Comparison of ENCODE assay signal across 31 cellular contexts in the genomic region with DNA sequence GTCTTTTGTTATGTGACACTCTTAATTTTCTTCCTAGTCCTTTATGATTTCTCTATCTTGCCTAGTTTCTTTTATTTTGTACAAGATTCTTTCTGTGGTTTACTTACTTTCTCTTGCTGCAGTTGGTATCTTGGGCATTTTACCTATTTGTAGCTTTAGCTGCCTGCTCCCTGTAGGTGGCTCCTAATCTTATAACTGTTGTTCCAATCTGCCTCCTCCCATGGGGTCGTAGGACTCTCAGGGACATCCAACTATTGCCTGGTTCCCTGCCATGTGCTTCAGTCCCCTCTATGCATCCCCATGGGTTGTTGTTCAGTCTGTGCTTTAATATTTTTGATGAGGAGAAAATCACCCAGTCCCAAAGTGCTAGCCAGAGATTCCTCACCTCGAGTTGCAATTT. TPM values are rescaled to one million over a fixed set of nuclear protein-coding genes. Genes with fewer than 3 reads are reported as not detected.
DNase-seq lines count a peak whose midpoint lies in the region; TF ChIP-seq lines count a peak whose summit lies in the region.
"Had no signal": no experiment of that assay in that cellular context is flagged by ENCODE, and none has a peak within 500 bp of the region (broad histone marks: within the 10 kb centered on the region; RNA-seq: fewer than 3 reads in every experiment).

No MANE protein-coding gene starts in this region.

- H3K14ac ChIP-seq in trophoblast cell (ENCODE audit: low read length) = no peak overlapping the region

- no peaks in the 10 kb centered on the region for H3K36me3 ChIP-seq in breast epithelium
- peaks cover 0 to 4% of the 10 kb centered on the region in 2 experiments for H3K36me3 ChIP-seq in trophoblast cell (ENCODE audit: control insufficient read depth in 1 of 2, insufficient read depth in 2 of 2, low read length in 2 of 2)
- H3K36me3 ChIP-seq: BE2C, SJCRH30 had no signal

- no CpG with 5 or more reads among the region's 2 CpGs for WGBS in trophoblast cell (ENCODE audit: extremely low coverage, insufficient coverage, insufficient read length)

- DNase-seq in MCF 10A (ENCODE audit: unreplicated experiment) (no peak), breast epithelium (ENCODE audit: low spot score in 2 of 2) (no peak), NB4 (ENCODE audit: low read depth) (peak; percentile 8), choroid plexus epithelial cell (ENCODE audit: low read depth) (no peak), trophoblast cell (no peak), NCI-H187 treated with DMSO at 0.1 percent for 48 hours (lab: John Stamatoyannopoulos, UW) (no peak), hypothalamus (lab: John Stamatoyannopoulos, UW) (no peak), EL (no peak)
- DNase-seq: activated CD4-positive, alpha-beta T cell treated with anti-CD3 and anti-CD28 coated beads, Interleukin-2, amount 10 ng/mL, durations not matched to agents 7 days and 5 days; activated effector memory CD4-positive, alpha-beta T cell treated with anti-CD3 and anti-CD28 coated beads, Interleukin-2, amount 50 U/mL, for 16 hours; activated naive CD8-positive, alpha-beta T cell treated with anti-CD3 and anti-CD28 coated beads, Interleukin-2, amount 10 ng/mL, durations not matched to agents 7 days and 5 days; activated T-cell treated with anti-CD3 and anti-CD28 coated beads, Interleukin-2, amount 50 U/mL, for 1 hour; aorta; BE2C; CD8-positive, alpha-beta memory T cell; DMS 273 treated with DMSO at 0.1 percent for 48 hours; foreskin fibroblast; H9; heart left ventricle; kidney glomerular epithelial cell; natural killer cell; NCI-H1092 treated with DMSO at 0.1 percent for 48 hours; NCI-H187; NCI-H2227 treated with DMSO at 0.1 percent for 48 hours; NCI-H526 treated with DMSO at 0.1 percent for 48 hours; occipital lobe; SJCRH30; stimulated activated naive B cell treated with anti-CD40 and anti-IgM and Interleukin-4, amounts not matched to agents 10 μg/mL and 1 μg/mL and 100 μg/mL, for 72 hours; substantia nigra; T-cell had no signal

- TF ChIP-seq CTCF in MCF 10A (IDR thresholded peaks at IDR 0.05; ENCODE audit: unreplicated experiment) (no peak), breast epithelium (IDR thresholded peaks at IDR 0.05) (no peak), NB4 (IDR thresholded peaks at IDR 0.05; ENCODE audit: low read depth, low read length) (no peak), choroid plexus epithelial cell (conservative IDR thresholded peaks at IDR 0.05; ENCODE audit: low read depth, low read length) (peak; percentile 19)

- peak overlapping the region; percentile 46 for H3K27ac Mint-ChIP-seq in MCF 10A (ENCODE audit: low read depth, unreplicated experiment)
- H3K27ac Mint-ChIP-seq: activated CD4-positive, alpha-beta T cell treated with anti-CD3 and anti-CD28 coated beads, Interleukin-2, amount 10 ng/mL, durations not matched to agents 7 days and 5 days; activated naive CD8-positive, alpha-beta T cell treated with anti-CD3 and anti-CD28 coated beads, Interleukin-2, amount 10 ng/mL, durations not matched to agents 7 days and 5 days; CD8-positive, alpha-beta memory T cell; H9; natural killer cell; stimulated activated naive B cell treated with anti-CD40 and anti-IgM and Interleukin-4, amounts not matched to agents 10 μg/mL and 1 μg/mL and 100 μg/mL, for 72 hours; T-cell; type B pancreatic cell had no signal

- H3K4me1 ChIP-seq in breast epithelium (peaks cover 7 to 21% of the 10 kb centered on the region in 2 donors), trophoblast cell (ENCODE audit: control insufficient read depth in 1 of 2, insufficient read depth in 2 of 2, low read length in 2 of 2) (peaks cover 8 to 13% of the 10 kb centered on the region in 2 experiments)
- H3K4me1 ChIP-seq: BE2C had no signal

- no peak overlapping the region for H3K4me2 ChIP-seq in trophoblast cell (ENCODE audit: low read length)

- H2BK12ac ChIP-seq in trophoblast cell (ENCODE audit: low read length) = peak overlapping the region; percentile 91

- peaks cover 2% of the 10 kb centered on the region for H3K79me2 ChIP-seq in trophoblast cell (ENCODE audit: control insufficient read depth, insufficient read depth, low read length, poor library complexity)

- no TSS peak for BruUV-seq in MCF 10A (replicated peaks; lab: Mats Ljungman, UMichigan)

- H2BK5ac ChIP-seq in trophoblast cell (ENCODE audit: low read depth, low read length, poor library complexity) = no peak overlapping the region

- H3K79me1 ChIP-seq in trophoblast cell (ENCODE audit: low read length) = peaks cover 13% of the 10 kb centered on the region

- no peak overlapping the region for H2AFZ ChIP-seq in trophoblast cell (ENCODE audit: insufficient read depth, low read length, poor library complexity)

- H3K9me3 ChIP-seq in breast epithelium (peaks cover 4 to 5% of the 10 kb centered on the region in 2 donors), trophoblast cell (ENCODE audit: insufficient read depth, low read depth, low read length) (no peaks in the 10 kb centered on the region)
- H3K9me3 ChIP-seq: BE2C had no signal

- H3K23ac ChIP-seq in trophoblast cell (ENCODE audit: low read length) = no peak overlapping the region

- POLR2A ChIA-PET in MCF 10A (lab: Yijun Ruan, JAX) = interaction anchor here (1.0 to 1.4 kb wide), 2 partner anchors 145 to 186 kb away, joined by 3 to 5 read pairs; no protein-coding TSS in a partner anchor

- H3K4me3 ChIP-seq in breast epithelium (no peak overlapping the region), NB4 (ENCODE audit: low read depth, low read length) (no peak overlapping the region), choroid plexus epithelial cell (ENCODE audit: low read depth, low read length) (no peak overlapping the region), trophoblast cell (ENCODE audit: low read depth, low read length) (no peak overlapping the region)
- H3K4me3 ChIP-seq: heart left ventricle, SJCRH30 had no signal

- CTCF ChIA-PET in MCF 10A (lab: Yijun Ruan, JAX) = interaction anchor here (0.6 to 9.6 kb wide), 10 partner anchors 13 to 207 kb away, joined by 3 to 181 read pairs (median 4); no protein-coding TSS in a partner anchor

- H3K4me3 Mint-ChIP-seq in MCF 10A (ENCODE audit: unreplicated experiment) = no peak overlapping the region
- H3K4me3 Mint-ChIP-seq: activated CD4-positive, alpha-beta T cell treated with anti-CD3 and anti-CD28 coated beads, Interleukin-2, amount 10 ng/mL, durations not matched to agents 7 days and 5 days; activated naive CD8-positive, alpha-beta T cell treated with anti-CD3 and anti-CD28 coated beads, Interleukin-2, amount 10 ng/mL, durations not matched to agents 7 days and 5 days; CD8-positive, alpha-beta memory T cell; H9; natural killer cell; stimulated activated naive B cell treated with anti-CD40 and anti-IgM and Interleukin-4, amounts not matched to agents 10 μg/mL and 1 μg/mL and 100 μg/mL, for 72 hours; T-cell; type B pancreatic cell had no signal

- H3K9me3 Mint-ChIP-seq in MCF 10A (ENCODE audit: unreplicated experiment) = peaks cover 15% of the 10 kb centered on the region
- H3K9me3 Mint-ChIP-seq: activated naive CD8-positive, alpha-beta T cell treated with anti-CD3 and anti-CD28 coated beads, Interleukin-2, amount 10 ng/mL, durations not matched to agents 7 days and 5 days; natural killer cell had no signal

- H3K27me3 Mint-ChIP-seq in MCF 10A (ENCODE audit: insufficient read depth, unreplicated experiment) = no peaks in the 10 kb centered on the region
- H3K27me3 Mint-ChIP-seq: type B pancreatic cell had no signal

- intact Hi-C loops in MCF 10A (cut with micrococcal nuclease) (no loop called here), breast epithelium (cut with DNase I; ENCODE audit: low total_unique reads) (no loop called here)

- H3K9ac ChIP-seq in trophoblast cell (ENCODE audit: low read length) = no peak overlapping the region

- peaks cover 41% of the 10 kb centered on the region for H3K4me1 Mint-ChIP-seq in MCF 10A (ENCODE audit: insufficient read depth, unreplicated experiment)
- H3K4me1 Mint-ChIP-seq: activated CD4-positive, alpha-beta T cell treated with anti-CD3 and anti-CD28 coated beads, Interleukin-2, amount 10 ng/mL, durations not matched to agents 7 days and 5 days had no signal

- no peak overlapping the region for H4K12ac ChIP-seq in trophoblast cell (ENCODE audit: low read depth, low read length)

- H3K36me3 Mint-ChIP-seq in MCF 10A (ENCODE audit: insufficient read depth, unreplicated experiment) = no peaks in the 10 kb centered on the region
- H3K36me3 Mint-ChIP-seq: activated naive CD8-positive, alpha-beta T cell treated with anti-CD3 and anti-CD28 coated beads, Interleukin-2, amount 10 ng/mL, durations not matched to agents 7 days and 5 days; CD8-positive, alpha-beta memory T cell; natural killer cell; T-cell had no signal

- no peak overlapping the region for H2BK120ac ChIP-seq in trophoblast cell (ENCODE audit: insufficient read depth, low read length, poor library complexity)

- H3K18ac ChIP-seq in trophoblast cell (ENCODE audit: low read length) = no peak overlapping the region

- TF ChIP-seq POLR2A in breast epithelium (IDR thresholded peaks at IDR 0.05) (no peak), NB4 (IDR thresholded peaks at IDR 0.05; ENCODE audit: extremely low read depth, insufficient read length) (no peak)

- H2AK5ac ChIP-seq in trophoblast cell (ENCODE audit: low read length) = no peak overlapping the region

- H4K91ac ChIP-seq in trophoblast cell (ENCODE audit: low read depth, low read length) = no peak overlapping the region

- no peak overlapping the region for H3K27ac ChIP-seq in breast epithelium
- no peak overlapping the region for H3K27ac ChIP-seq in trophoblast cell (ENCODE audit: low read depth, low read length)
- H3K27ac ChIP-seq: heart left ventricle, SJCRH30 had no signal

- no peaks in the 10 kb centered on the region for H3K27me3 ChIP-seq in breast epithelium
- H3K27me3 ChIP-seq in trophoblast cell (ENCODE audit: insufficient read depth, low read length) = no peaks in the 10 kb centered on the region
- H3K27me3 ChIP-seq: BE2C, heart left ventricle, SJCRH30 had no signal

- H3K4ac ChIP-seq in trophoblast cell (ENCODE audit: low read depth, low read length) = no peak overlapping the region

- peak overlapping the region; percentile 56 for H4K8ac ChIP-seq in trophoblast cell (ENCODE audit: low read depth, low read length)

RNA-seq across cellular contexts. Expression of a gene that starts 31.4 kb away (rescaled TPM):
- total RNA-seq in MCF 10A (2022) (16.8 and 23.9 TPM in 2 replicates), breast epithelium (100 to 1,000 TPM in 2 of 3 donors, 10 to 100 TPM in 1; 82.7 to 114 (median 104) TPM)
- 16.5 and 17.0 TPM in 2 replicates for polyA plus RNA-seq in trophoblast cell (2013)
- total RNA-seq: activated CD4-positive, alpha-beta T cell treated with anti-CD3 and anti-CD28 coated beads, Interleukin-2, amount 10 ng/mL, durations not matched to agents 7 days and 5 days had no signal
- polyA plus RNA-seq: CD8-positive, alpha-beta memory T cell had no signal
